ENCODE assay signal across 1 cellular context in the genomic region with DNA sequence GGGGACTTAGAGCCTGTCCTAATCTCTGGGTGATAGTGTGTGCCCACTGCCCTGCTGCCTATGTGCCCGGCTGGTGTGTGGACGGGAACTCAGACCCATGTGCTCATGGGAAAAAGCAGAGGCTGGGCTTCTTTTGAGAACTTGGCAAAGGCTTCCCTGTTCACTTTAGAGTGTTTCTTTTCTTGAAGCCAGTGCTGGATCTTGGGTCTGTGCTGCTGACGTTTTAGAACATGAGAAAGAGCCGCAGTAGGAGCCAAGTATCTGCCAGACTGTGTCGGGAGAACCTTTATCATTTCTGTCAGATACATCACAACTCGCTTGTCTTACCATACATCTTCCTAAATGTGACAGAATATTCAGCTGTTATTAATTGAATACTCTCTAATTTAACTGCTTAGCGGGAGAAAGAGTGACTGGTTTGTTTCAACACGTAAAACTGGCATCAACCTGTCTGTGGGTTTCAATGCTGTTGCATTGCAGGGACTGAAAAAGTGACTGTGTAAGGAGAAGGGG.
TF ChIP-seq lines count a peak whose summit lies in the region.

No MANE protein-coding gene starts in this region.

TF ChIP-seq in K562, 482 proteins besides CTCF, POLR2A, EP300 and RAD21 (continued from another document):
- no peak for TF ChIP-seq ETS2 (tag; IDR thresholded peaks at IDR 0.05; ENCODE audit: borderline replicate concordance, poor library complexity, severe bottlenecking)
- TF ChIP-seq, protein P1, sequence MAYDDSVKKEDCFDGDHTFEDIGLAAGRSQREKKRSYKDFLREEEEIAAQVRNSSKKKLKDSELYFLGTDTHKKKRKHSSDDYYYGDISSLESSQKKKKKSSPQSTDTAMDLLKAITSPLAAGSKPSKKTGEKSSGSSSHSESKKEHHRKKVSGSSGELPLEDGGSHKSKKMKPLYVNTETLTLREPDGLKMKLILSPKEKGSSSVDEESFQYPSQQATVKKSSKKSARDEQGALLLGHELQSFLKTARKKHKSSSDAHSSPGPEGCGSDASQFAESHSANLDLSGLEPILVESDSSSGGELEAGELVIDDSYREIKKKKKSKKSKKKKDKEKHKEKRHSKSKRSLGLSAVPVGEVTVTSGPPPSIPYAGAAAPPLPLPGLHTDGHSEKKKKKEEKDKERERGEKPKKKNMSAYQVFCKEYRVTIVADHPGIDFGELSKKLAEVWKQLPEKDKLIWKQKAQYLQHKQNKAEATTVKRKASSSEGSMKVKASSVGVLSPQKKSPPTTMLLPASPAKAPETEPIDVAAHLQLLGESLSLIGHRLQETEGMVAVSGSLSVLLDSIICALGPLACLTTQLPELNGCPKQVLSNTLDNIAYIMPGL (CRISPR knock-in tag; IDR thresholded peaks at IDR 0.05): no peak
- TF ChIP-seq ZNF133 (CRISPR knock-in tag; IDR thresholded peaks at IDR 0.05): no peak
- TF ChIP-seq SREBF1 (IDR thresholded peaks at IDR 0.05; ENCODE audit: borderline replicate concordance, low read depth, low read length): no peak
- no peak for TF ChIP-seq SAP30 (IDR thresholded peaks at IDR 0.05; ENCODE audit: borderline replicate concordance, insufficient read depth, low read depth, low read length, poor library complexity, severe bottlenecking)
- TF ChIP-seq, protein P2, sequence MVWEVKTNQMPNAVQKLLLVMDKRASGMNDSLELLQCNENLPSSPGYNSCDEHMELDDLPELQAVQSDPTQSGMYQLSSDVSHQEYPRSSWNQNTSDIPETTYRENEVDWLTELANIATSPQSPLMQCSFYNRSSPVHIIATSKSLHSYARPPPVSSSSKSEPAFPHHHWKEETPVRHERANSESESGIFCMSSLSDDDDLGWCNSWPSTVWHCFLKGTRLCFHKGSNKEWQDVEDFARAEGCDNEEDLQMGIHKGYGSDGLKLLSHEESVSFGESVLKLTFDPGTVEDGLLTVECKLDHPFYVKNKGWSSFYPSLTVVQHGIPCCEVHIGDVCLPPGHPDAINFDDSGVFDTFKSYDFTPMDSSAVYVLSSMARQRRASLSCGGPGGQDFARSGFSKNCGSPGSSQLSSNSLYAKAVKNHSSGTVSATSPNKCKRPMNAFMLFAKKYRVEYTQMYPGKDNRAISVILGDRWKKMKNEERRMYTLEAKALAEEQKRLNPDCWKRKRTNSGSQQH (CRISPR knock-in tag; IDR thresholded peaks at IDR 0.05): no peak
- TF ChIP-seq KDM2B (CRISPR knock-in tag; IDR thresholded peaks at IDR 0.05): no peak
- TF ChIP-seq BACH1 (tag; IDR thresholded peaks at IDR 0.05): no peak
- no peak for TF ChIP-seq ZNF589 (CRISPR knock-in tag; IDR thresholded peaks at IDR 0.05; ENCODE audit: low read depth)
- no peak for TF ChIP-seq CTBP1 (IDR thresholded peaks at IDR 0.05; ENCODE audit: borderline replicate concordance)
- TF ChIP-seq SRSF1 (IDR thresholded peaks at IDR 0.05; ENCODE audit: low read depth, low read length): no peak
- TF ChIP-seq ZNF696 (CRISPR knock-in tag; conservative IDR thresholded peaks at IDR 0.05): no peak
- TF ChIP-seq SMAD3 (CRISPR knock-in tag; conservative IDR thresholded peaks at IDR 0.05): no peak
- no peak for TF ChIP-seq ZNF408 (CRISPR knock-in tag; IDR thresholded peaks at IDR 0.05; ENCODE audit: low read depth)
